8 cellular contexts compared by ENCODE assay signal in genomic region chr2:130372833-130373807, GRCh38. TPM values are rescaled to one million over a fixed set of nuclear protein-coding genes. Genes with fewer than 3 reads are reported as not detected.
DNase-seq lines count a peak whose midpoint lies in the region; ATAC-seq and TF ChIP-seq lines count a peak whose summit lies in the region.

No MANE protein-coding gene starts in this region.

- TF ChIP-seq CTCF in GM23338 (conservative IDR thresholded peaks at IDR 0.05; ENCODE audit: low read depth in 2 of 2) (0 out of 4 replicates have a peak, but pooled peaks of 1 of the 2 experiments have one; percentile 3), suprapubic skin (IDR thresholded peaks at IDR 0.05) (no peak)

- H4K20me1 ChIP-seq in GM23338 (replicated peaks; ENCODE audit: insufficient read depth) = no peaks in the 10 kb centered on the region; the same call in 1 of the 2 replicates

- H2AFZ ChIP-seq in GM23338 = peak overlapping the region; percentile 97; the same call in 1 of the 2 replicates

- peaks cover 17% of the 10 kb centered on the region for H3K36me3 Mint-ChIP-seq in GM23338 (ENCODE audit: low read depth)
- peaks cover 61% of the 10 kb centered on the region for H3K36me3 Mint-ChIP-seq in activated CD8-positive, alpha-beta T cell treated with anti-CD3 and anti-CD28 coated beads, Interleukin-2, amount 10 ng/mL, durations not matched to agents 7 days and 5 days (ENCODE audit: low read depth)

- H3K4me1 ChIP-seq in GM23338 (ENCODE audit: insufficient read depth) (peaks cover 25% of the 10 kb centered on the region), suprapubic skin (peaks cover 24% of the 10 kb centered on the region)

- no peaks in the 10 kb centered on the region for H3K9me3 ChIP-seq in suprapubic skin

- TF ChIP-seq EP300 in suprapubic skin (IDR thresholded peaks at IDR 0.05) = no peak

- H3K4me2 ChIP-seq in GM23338 = peak overlapping the region; percentile 88

- WGBS in suprapubic skin = 47% methylated on average over 17 of the region's 24 CpGs

- POLR2A ChIA-PET in activated CD8-positive, alpha-beta T cell treated with anti-CD3 and anti-CD28 coated beads, Interleukin-2, amount 10 ng/mL, durations not matched to agents 7 days and 5 days (lab: Charles Lee) = interaction anchor here (1.6 to 3.1 kb wide), 3 partner anchors 17 to 192 kb away, joined by 4 to 20 read pairs (median 18); partner anchors contain the start of genes IMP4 and SMPD4

- CTCF ChIA-PET in activated CD8-positive, alpha-beta T cell treated with anti-CD3 and anti-CD28 coated beads, Interleukin-2, amount 10 ng/mL, durations not matched to agents 7 days and 5 days (lab: Charles Lee) = interaction anchor here (0.8 to 2.2 kb wide), 8 partner anchors 10 to 47 kb away, joined by 3 to 14 read pairs (median 4); partner anchors contain the start of genes IMP4 and PTPN18

- peak overlapping the region; percentile 92 for H3K4me3 Mint-ChIP-seq in GM23338
- peak overlapping the region; percentile 81 for H3K4me3 Mint-ChIP-seq in activated CD8-positive, alpha-beta T cell treated with anti-CD3 and anti-CD28 coated beads, Interleukin-2, amount 10 ng/mL, durations not matched to agents 7 days and 5 days

- no peak overlapping the region for H3K27ac ChIP-seq in GM23338 (ENCODE audit: low read depth)
- H3K27ac ChIP-seq in suprapubic skin = peak overlapping the region; percentile 85

- TF ChIP-seq POLR2A in suprapubic skin (IDR thresholded peaks at IDR 0.05) = no peak

- H3K4me3 ChIP-seq in GM23338 (peak overlapping the region; percentile 89), suprapubic skin (peak overlapping the region; percentile 68)

- H3K36me3 ChIP-seq in GM23338 (ENCODE audit: insufficient read depth) (no peaks in the 10 kb centered on the region), suprapubic skin (no peaks in the 10 kb centered on the region)

- H3F3A ChIP-seq in GM23338 (replicated peaks; ENCODE audit: low read depth) = no peaks in the 10 kb centered on the region

- no peaks in the 10 kb centered on the region for H3K27me3 ChIP-seq in GM23338 (ENCODE audit: insufficient read depth)
- no peaks in the 10 kb centered on the region for H3K27me3 ChIP-seq in suprapubic skin

- DNase-seq in AG08395 (ENCODE audit: low spot score) = peak; percentile 12
- no peak for DNase-seq in GM23338 (ENCODE audit: low spot score)
- no peak for DNase-seq in activated CD8-positive, alpha-beta T cell treated with anti-CD3 and anti-CD28 coated beads, Interleukin-2, amount 10 ng/mL, durations not matched to agents 7 days and 5 days
- peak; percentile 1 for DNase-seq in iPS-NIHi11 (ENCODE audit: low spot score)
- DNase-seq in suprapubic skin (ENCODE audit: low spot score in 2 of 2) = no peak
- DNase-seq in hippocampal formation (lab: John Stamatoyannopoulos, UW) = no peak

- no peaks in the 10 kb centered on the region; the same call in 2 of the 3 replicates for H3K9me3 Mint-ChIP-seq in GM23338
- no peaks in the 10 kb centered on the region for H3K9me3 Mint-ChIP-seq in activated CD8-positive, alpha-beta T cell treated with anti-CD3 and anti-CD28 coated beads, Interleukin-2, amount 10 ng/mL, durations not matched to agents 7 days and 5 days (ENCODE audit: insufficient read depth)

- peaks cover 16% of the 10 kb centered on the region for H3K27me3 Mint-ChIP-seq in GM23338 (ENCODE audit: insufficient read depth, low read depth, poor library complexity)
- peaks cover 6% of the 10 kb centered on the region for H3K27me3 Mint-ChIP-seq in activated CD8-positive, alpha-beta T cell treated with anti-CD3 and anti-CD28 coated beads, Interleukin-2, amount 10 ng/mL, durations not matched to agents 7 days and 5 days (ENCODE audit: low read depth)

- ATAC-seq in GM23338 = peak; percentile 48
- ATAC-seq in activated CD8-positive, alpha-beta T cell treated with anti-CD3 and anti-CD28 coated beads, Interleukin-2, amount 10 ng/mL, durations not matched to agents 7 days and 5 days = peak; percentile 2
- no peak for ATAC-seq in GM18517 (IDR thresholded peaks at IDR 0.05; ENCODE audit: unreplicated experiment)
- ATAC-seq in GM19467 (IDR thresholded peaks at IDR 0.05; ENCODE audit: unreplicated experiment) = no peak

- peak overlapping the region; percentile 3; the same call in 1 of the 2 replicates for H3K27ac Mint-ChIP-seq in GM23338
- peak overlapping the region; percentile 88 for H3K27ac Mint-ChIP-seq in activated CD8-positive, alpha-beta T cell treated with anti-CD3 and anti-CD28 coated beads, Interleukin-2, amount 10 ng/mL, durations not matched to agents 7 days and 5 days

- no peaks in the 10 kb centered on the region for H3K9me2 ChIP-seq in GM23338 (ENCODE audit: insufficient read depth)

- peaks cover 32% of the 10 kb centered on the region for H3K4me1 Mint-ChIP-seq in GM23338
- H3K4me1 Mint-ChIP-seq in activated CD8-positive, alpha-beta T cell treated with anti-CD3 and anti-CD28 coated beads, Interleukin-2, amount 10 ng/mL, durations not matched to agents 7 days and 5 days (ENCODE audit: low read depth) = peaks cover 78% of the 10 kb centered on the region

- H3K79me2 ChIP-seq in GM23338 (replicated peaks; ENCODE audit: insufficient read depth) = no peaks in the 10 kb centered on the region

TF ChIP-seq in GM23338, 12 proteins besides CTCF, POLR2A, EP300 and RAD21 (continues in another document):
- no peak for TF ChIP-seq CREB1 (CRISPR knock-in tag; IDR thresholded peaks at IDR 0.05; ENCODE audit: low read depth)
- TF ChIP-seq POLR2AphosphoS5 (IDR thresholded peaks at IDR 0.05; ENCODE audit: low read depth) = no peak
- no peak for TF ChIP-seq REST (IDR thresholded peaks at IDR 0.05; ENCODE audit: unreplicated experiment)
- TF ChIP-seq NANOG (IDR thresholded peaks at IDR 0.05; ENCODE audit: borderline replicate concordance) = no peak
- no peak for TF ChIP-seq ETS1 (IDR thresholded peaks at IDR 0.05)
- TF ChIP-seq JUNB (IDR thresholded peaks at IDR 0.05; ENCODE audit: unreplicated experiment) = no peak
- TF ChIP-seq STAT1 (IDR thresholded peaks at IDR 0.05; ENCODE audit: unreplicated experiment) = no peak

RNA-seq across cellular contexts. Expression of gene PTPN18, which starts 17.3 kb away (rescaled TPM):
- 9.8 and 10.9 TPM in 2 replicates for total RNA-seq in GM23338 (2014; rRNA removed; shearing (Covaris generic))
- polyA plus RNA-seq in GM23338 (2016; fragmentation: Nextera tagmentation; extraction: Ambion mirVana) = 8.7 and 10.1 TPM in 2 replicates
- total RNA-seq in activated CD8-positive, alpha-beta T cell treated with anti-CD3 and anti-CD28 coated beads, Interleukin-2, amount 10 ng/mL, durations not matched to agents 7 days and 5 days = 10 to 100 TPM; 67.0 to 71.9 TPM
- 10 to 100 TPM; 18.0 to 72.4 (median 28.4) TPM for total RNA-seq in suprapubic skin

RNA-seq across cellular contexts. Expression of gene IMP4, which starts 30.4 kb away (rescaled TPM):
- 113 and 147 TPM in 2 replicates for total RNA-seq in GM23338 (2014; rRNA removed; shearing (Covaris generic))
- polyA plus RNA-seq in GM23338 (2016; fragmentation: Nextera tagmentation; extraction: Ambion mirVana) = 87.8 and 88.6 TPM in 2 replicates
- total RNA-seq in activated CD8-positive, alpha-beta T cell treated with anti-CD3 and anti-CD28 coated beads, Interleukin-2, amount 10 ng/mL, durations not matched to agents 7 days and 5 days = 10 to 100 TPM; 80.7 to 88.6 TPM
- total RNA-seq in suprapubic skin = 100 to 1,000 TPM in 2 of 4 donors, 10 to 100 TPM in 2; 84.0 to 125 (median 98.8) TPM

Comparison
In these comparisons a context has a peak if more than half of its experiments do, and no peak if none do; other contexts are left out.
1. DNase-seq: peak in AG08395 (single experiment) and iPS-NIHi11 (single experiment); none in GM23338 (single experiment), activated CD8-positive, alpha-beta T cell treated with anti-CD3 and anti-CD28 coated beads, Interleukin-2, amount 10 ng/mL, durations not matched to agents 7 days and 5 days (single experiment), suprapubic skin (0 of 2) and hippocampal formation (0 of 2).
2. ATAC-seq: peak in GM23338 (single experiment) and activated CD8-positive, alpha-beta T cell treated with anti-CD3 and anti-CD28 coated beads, Interleukin-2, amount 10 ng/mL, durations not matched to agents 7 days and 5 days (single experiment); none in GM18517 (single experiment) and GM19467 (single experiment).